1 cellular context compared by ENCODE assay signal in genomic region chr15:67003586-67003985, GRCh38.
TF ChIP-seq lines count a peak whose summit lies in the region.

No MANE protein-coding gene starts in this region.

TF ChIP-seq in H1, 55 proteins besides CTCF, POLR2A, EP300 and RAD21:
- TF ChIP-seq ASH2L (IDR thresholded peaks at IDR 0.05; ENCODE audit: low read length) = no peak
